In genomic region chr1:226602186-226603029, GRCh38 we compare ENCODE assay signal across 10 cellular contexts. TPM values are rescaled to one million over a fixed set of nuclear protein-coding genes. Genes with fewer than 3 reads are reported as not detected.
DNase-seq lines count a peak whose midpoint lies in the region; ATAC-seq and TF ChIP-seq lines count a peak whose summit lies in the region.
"Had no signal": no experiment of that assay in that cellular context is flagged by ENCODE, and none has a peak within 500 bp of the region (broad histone marks: within the 10 kb centered on the region; RNA-seq: fewer than 3 reads in every experiment).

No MANE protein-coding gene starts in this region.

- H3K27ac ChIP-seq in lower lobe of right lung = peak overlapping the region; percentile 8
- no peak overlapping the region for H3K27ac ChIP-seq in thyroid gland

- H3K27me3 ChIP-seq in lower lobe of right lung (ENCODE audit: low read depth) = no peaks in the 10 kb centered on the region
- H3K27me3 ChIP-seq in thyroid gland = no peaks in the 10 kb centered on the region

- TF ChIP-seq CTCF in epithelial cell of esophagus (IDR thresholded peaks at IDR 0.05; ENCODE audit: insufficient read depth, low read depth, low read length, missing control alignments) = no peak
- no peak for TF ChIP-seq CTCF in lower lobe of right lung (IDR thresholded peaks at IDR 0.05)
- no peak for TF ChIP-seq CTCF in thyroid gland (IDR thresholded peaks at IDR 0.05)
- no peak for TF ChIP-seq CTCF in GM13977 (IDR thresholded peaks at IDR 0.05; ENCODE audit: extremely low read depth, insufficient read depth, missing control alignments)

- no peak overlapping the region for H3K4me3 ChIP-seq in epithelial cell of esophagus (ENCODE audit: low read length)
- H3K4me3 ChIP-seq in lower lobe of right lung = no peak overlapping the region
- no peak overlapping the region for H3K4me3 ChIP-seq in thyroid gland (replicated peaks in 1 of 3)

- H3K36me3 ChIP-seq in lower lobe of right lung (no peaks in the 10 kb centered on the region), thyroid gland (no peaks in the 10 kb centered on the region)

- ATAC-seq in lower lobe of right lung (peak in 1 of 2 donors; percentile 18), HG02678 (IDR thresholded peaks at IDR 0.05; ENCODE audit: unreplicated experiment) (no peak), HG02885 (IDR thresholded peaks at IDR 0.05; ENCODE audit: poor library complexity, unreplicated experiment) (no peak)
- ATAC-seq: effector memory CD8-positive, alpha-beta T cell had no signal

- in situ Hi-C loops in GM13977 (cut with MboI; ENCODE audit: low pct_unique_long_range_greater_than_20kb, low sequenced_read_pairs, unreplicated experiment) = no loop called here

- H3K9me3 ChIP-seq in lower lobe of right lung = no peaks in the 10 kb centered on the region
- no peaks in the 10 kb centered on the region for H3K9me3 ChIP-seq in thyroid gland

- intact Hi-C loops in lower lobe of right lung (cut with DNase I) = no loop called here
- intact Hi-C loops in thyroid gland (cut with DNase I) = no loop called here

- peak; percentile 41 for DNase-seq in LHCN-M2 (ENCODE audit: low read depth)
- DNase-seq in epithelial cell of esophagus (ENCODE audit: low read depth) = peak; percentile 59
- DNase-seq in lower lobe of right lung = no peak
- DNase-seq in thyroid gland = peak; percentile 9 to 15
- DNase-seq in GM13977 (ENCODE audit: low spot score) = no peak
- no peak for DNase-seq in NAMALWA (ENCODE audit: low spot score)
- DNase-seq: activated T-cell treated with anti-CD3 and anti-CD28 coated beads, Interleukin-2, amount 50 U/mL, for 24 hours; effector memory CD8-positive, alpha-beta T cell had no signal

- no peak for TF ChIP-seq POLR2A in thyroid gland (IDR thresholded peaks at IDR 0.05)

- peaks cover 10% of the 10 kb centered on the region for H3K4me1 ChIP-seq in lower lobe of right lung
- peaks cover 4 to 23% of the 10 kb centered on the region in 2 donors for H3K4me1 ChIP-seq in thyroid gland

- 76 to 81% methylated on average over 15 to 23 of the region's 24 CpGs for WGBS in thyroid gland, 2 donors

RNA-seq across cellular contexts. Expression of gene STUM, which starts 53.8 kb away (rescaled TPM):
- total RNA-seq in LHCN-M2 (2014; rRNA removed) (not detected in 2 replicates), lower lobe of right lung (0.83 TPM), thyroid gland (1 to 10 TPM in 1 of 4 donors, under 1 TPM in 3; 0.22 to 1.1 (median 0.48) TPM)
- polyA plus RNA-seq in LHCN-M2 (2012) = not detected

Comparison
In these comparisons a context has a peak if more than half of its experiments do, and no peak if none do; other contexts are left out.
1. DNase-seq: peak in LHCN-M2 (single experiment), epithelial cell of esophagus (single experiment) and thyroid gland (2 of 2); none in lower lobe of right lung (single experiment), GM13977 (single experiment) and NAMALWA (single experiment).